8 cellular contexts compared by ENCODE assay signal in the genomic region with DNA sequence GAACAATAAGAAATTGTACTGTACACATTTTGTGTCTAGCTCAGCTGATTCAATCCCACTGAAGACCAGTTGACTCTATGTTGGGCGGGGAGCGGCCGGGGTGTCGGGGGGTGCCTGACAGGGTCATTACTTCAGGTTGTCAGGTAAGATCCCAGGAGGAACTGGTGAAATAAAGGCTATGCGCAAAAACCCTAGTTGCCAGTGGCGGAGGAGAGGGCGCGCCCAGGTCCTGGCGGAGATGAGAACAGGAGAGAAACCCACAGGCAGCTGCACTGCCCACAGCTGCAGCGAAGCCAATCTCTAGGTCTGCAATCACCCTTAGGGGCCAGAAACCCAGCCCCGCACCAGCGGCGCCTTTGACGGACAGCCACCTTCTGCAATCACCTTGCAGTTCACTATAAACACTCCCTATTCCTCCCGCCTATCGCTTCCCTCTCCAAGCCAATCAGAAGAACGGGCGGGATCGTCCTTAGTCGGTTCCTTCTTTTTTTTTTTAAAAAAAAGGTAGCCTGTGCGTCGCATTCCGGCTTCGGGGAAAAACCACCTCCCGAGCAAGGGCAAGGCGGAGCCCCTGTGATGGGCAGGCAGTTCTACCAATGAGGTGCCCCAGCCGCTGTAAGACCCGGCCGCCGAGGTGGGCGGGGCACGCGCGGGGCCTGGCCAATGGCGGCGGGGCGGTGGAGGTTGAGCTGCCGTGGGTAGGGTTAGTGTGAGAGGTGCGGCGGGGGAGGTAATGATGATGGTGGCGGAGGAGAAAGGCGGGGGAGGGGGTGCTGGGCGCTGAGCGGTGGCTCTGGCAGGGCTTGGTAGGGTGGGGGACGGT. TPM values are rescaled to one million over a fixed set of nuclear protein-coding genes. Genes with fewer than 3 reads are reported as not detected.
DNase-seq lines count a peak whose midpoint lies in the region; ATAC-seq and TF ChIP-seq lines count a peak whose summit lies in the region.

TSS of gene EHBP1 (plus strand) at position 707 of the 823 bp plus-strand sequence. CDS start 1,479 bp downstream, outside the sequence.

- H3K36me3 ChIP-seq in MG63 = peaks cover 33% of the 10 kb centered on the region

- no peak within 1 kb of the TSS for H3K23ac ChIP-seq in H9 (ENCODE audit: insufficient read length, low read depth, low read length)

- no peak within 1 kb of the TSS for H2BK15ac ChIP-seq in H9 (ENCODE audit: low read depth, low read length)

- no peak within 1 kb of the TSS for H2AK5ac ChIP-seq in H9 (ENCODE audit: insufficient read length, low read length)

- H4K20me1 ChIP-seq in H9 (ENCODE audit: control insufficient read depth, insufficient read depth, insufficient read length) = no peaks in the 10 kb centered on the region

- WGBS in H9 (ENCODE audit: extremely low coverage, insufficient read length, low lambda C conversion rate) = no CpG with 5 or more reads among the region's 45 CpGs

- H3T11ph ChIP-seq in H9 (ENCODE audit: low read length) = no peak within 1 kb of the TSS

- DNase-seq in ELR (ENCODE audit: low read depth) (peak; percentile 100), H9 (peak; percentile 98), MG63 (peak; percentile 98), SHP77 treated with DMSO at 0.1 percent for 48 hours (lab: John Stamatoyannopoulos, UW) (peak; percentile 98), fibroblast of pulmonary artery (ENCODE audit: low read depth) (peak; percentile 100)
- DNase-seq in activated effector memory CD4-positive, alpha-beta T cell treated with anti-CD3 and anti-CD28 coated beads, Interleukin-2, amount 50 U/mL, for 16 hours = peak; percentile 99
- peak; percentile 99 for DNase-seq in natural killer cell treated with Interleukin-12 subunit alpha and Interleukin-12 subunit beta and Interleukin-15 and Interleukin-18, amount 100 ng/mL, for 72 hours (ENCODE audit: low spot score)
- peak; percentile 98 for DNase-seq in stimulated activated naive CD8-positive, alpha-beta T cell treated with anti-CD3 and anti-CD28 coated beads, Interleukin-15, Interleukin-2, amounts not matched to agents 100 U/mL and 50 U/mL, for 24 hours

- H4K5ac ChIP-seq in H9 (ENCODE audit: insufficient read length, low read depth, low read length) = no peak within 1 kb of the TSS

- peak; percentile 98 to 99 for ATAC-seq in natural killer cell treated with Interleukin-12 subunit alpha and Interleukin-12 subunit beta and Interleukin-15 and Interleukin-18, amount 100 ng/mL, for 72 hours
- ATAC-seq in stimulated activated naive CD8-positive, alpha-beta T cell treated with anti-CD3 and anti-CD28 coated beads, Interleukin-15, Interleukin-2, amounts not matched to agents 100 U/mL and 50 U/mL, for 24 hours = peak; percentile 97

- H3K9me3 ChIP-seq in H9 (ENCODE audit: control insufficient read depth, low read depth, low read length) (no peaks in the 10 kb centered on the region), MG63 (peaks cover 7% of the 10 kb centered on the region)

- peak within 1 kb of the TSS; percentile 23 for H3K18ac ChIP-seq in H9 (ENCODE audit: insufficient read length, low read depth, low read length)

- no peak for TF ChIP-seq CTCF in H9 (conservative IDR thresholded peaks at IDR 0.05)
- no peak for TF ChIP-seq CTCF in fibroblast of pulmonary artery (IDR thresholded peaks at IDR 0.05; ENCODE audit: low read length, missing control alignments)

- H2BK5ac ChIP-seq in H9 (ENCODE audit: insufficient read length, low read length) = no peak within 1 kb of the TSS

- no peak within 1 kb of the TSS for H3K56ac ChIP-seq in H9 (ENCODE audit: insufficient read length, low read depth, low read length)

- H3K14ac ChIP-seq in H9 (ENCODE audit: insufficient read depth, low read length) = peak within 1 kb of the TSS; percentile 46; the same call in 1 of the 2 replicates

- H2BK20ac ChIP-seq in H9 (ENCODE audit: low read depth, low read length, poor library complexity, severe bottlenecking) = no peak within 1 kb of the TSS

- H2BK120ac ChIP-seq in H9 (ENCODE audit: low read depth, low read length, poor library complexity, severe bottlenecking) = no peak within 1 kb of the TSS

- no peak within 1 kb of the TSS for H3K4ac ChIP-seq in H9 (ENCODE audit: low read depth, low read length)

- H3K27me3 Mint-ChIP-seq in H9 (ENCODE audit: low read depth) = no peaks in the 10 kb centered on the region
- H3K27me3 Mint-ChIP-seq in natural killer cell treated with Interleukin-12 subunit alpha and Interleukin-12 subunit beta and Interleukin-15 and Interleukin-18, amount 100 ng/mL, for 72 hours = peaks cover 0 to 4% of the 10 kb centered on the region in 2 donors

- H3K4me1 ChIP-seq in H9 (ENCODE audit: insufficient read depth, low read length) = no peaks in the 10 kb centered on the region; the same call in 1 of the 2 replicates

- H3K9me3 Mint-ChIP-seq in H9 = no peaks in the 10 kb centered on the region
- H3K9me3 Mint-ChIP-seq in natural killer cell treated with Interleukin-12 subunit alpha and Interleukin-12 subunit beta and Interleukin-15 and Interleukin-18, amount 100 ng/mL, for 72 hours = no peaks in the 10 kb centered on the region

- no peaks in the 10 kb centered on the region for H3K79me1 ChIP-seq in H9 (ENCODE audit: insufficient read depth, low read depth, low read length, poor library complexity, severe bottlenecking)

- peak within 1 kb of the TSS; percentile 89 for H3K4me2 ChIP-seq in H9 (ENCODE audit: insufficient read depth, insufficient read length, low read length)

- H3K4me3 ChIP-seq in MG63 (peak within 1 kb of the TSS; percentile 73), fibroblast of pulmonary artery (replicated peaks; ENCODE audit: low read depth, low read length) (peak within 1 kb of the TSS; percentile 78)

- H3K4me1 Mint-ChIP-seq in H9 = peaks cover 28 to 29% of the 10 kb centered on the region in 2 experiments
- peaks cover 26 to 31% of the 10 kb centered on the region in 2 donors for H3K4me1 Mint-ChIP-seq in natural killer cell treated with Interleukin-12 subunit alpha and Interleukin-12 subunit beta and Interleukin-15 and Interleukin-18, amount 100 ng/mL, for 72 hours (ENCODE audit: low read depth in 2 of 2)

- no peak within 1 kb of the TSS for H4K8ac ChIP-seq in H9 (replicated peaks; ENCODE audit: insufficient read length, low read depth, low read length)

- H2AFZ ChIP-seq in H9 (ENCODE audit: low read length) = peak within 1 kb of the TSS; percentile 26

- H3K4me3 Mint-ChIP-seq in H9 = peak within 1 kb of the TSS; percentile 82 to 96
- H3K4me3 Mint-ChIP-seq in natural killer cell treated with Interleukin-12 subunit alpha and Interleukin-12 subunit beta and Interleukin-15 and Interleukin-18, amount 100 ng/mL, for 72 hours = peak within 1 kb of the TSS; percentile 89

- no peak within 1 kb of the TSS for H2BK12ac ChIP-seq in H9 (ENCODE audit: insufficient read length, low read depth, low read length)

- H3K9ac ChIP-seq in H9 (ENCODE audit: extremely low read depth, insufficient read length, low read length) = peak within 1 kb of the TSS; percentile 56

- H3K23me2 ChIP-seq in H9 (ENCODE audit: insufficient read length, low read depth, low read length, poor library complexity, severe bottlenecking) = peaks cover 7% of the 10 kb centered on the region

- peaks cover 5 to 10% (median 9%) of the 10 kb centered on the region in 3 experiments; a peak in 6 of 7 replicates for H3K36me3 Mint-ChIP-seq in H9 (ENCODE audit: insufficient read depth in 1 of 3, low read depth in 3 of 3)
- peaks cover 9% of the 10 kb centered on the region for H3K36me3 Mint-ChIP-seq in natural killer cell treated with Interleukin-12 subunit alpha and Interleukin-12 subunit beta and Interleukin-15 and Interleukin-18, amount 100 ng/mL, for 72 hours

- no peak within 1 kb of the TSS for H4K91ac ChIP-seq in H9 (ENCODE audit: insufficient read length, low read depth, low read length)

- H3K27me3 ChIP-seq in H9 (ENCODE audit: insufficient read depth, low read length) (no peaks in the 10 kb centered on the region), MG63 (no peaks in the 10 kb centered on the region)

- H3K27ac ChIP-seq in H9 (ENCODE audit: insufficient read length, low read depth, low read length) = no peak within 1 kb of the TSS

- H3K27ac Mint-ChIP-seq in H9 = peak within 1 kb of the TSS; percentile 36 to 97 (median 95)
- peak within 1 kb of the TSS; percentile 55 to 86 for H3K27ac Mint-ChIP-seq in natural killer cell treated with Interleukin-12 subunit alpha and Interleukin-12 subunit beta and Interleukin-15 and Interleukin-18, amount 100 ng/mL, for 72 hours

- H3K79me2 ChIP-seq in H9 (ENCODE audit: insufficient read depth, low read length) = peaks cover 5% of the 10 kb centered on the region; the same call in 1 of the 2 replicates

RNA-seq across cellular contexts. Expression of gene EHBP1, which starts in this region (rescaled TPM):
- total RNA-seq in H9 (2021) = 32.4 and 35.6 TPM in 2 replicates
- 14.3 and 24.3 TPM in 2 replicates for total RNA-seq in MG63 (2014; rRNA removed; shearing (Covaris generic); ENCODE audit: low replicate concordance)
- total RNA-seq in natural killer cell treated with Interleukin-12 subunit alpha and Interleukin-12 subunit beta and Interleukin-15 and Interleukin-18, amount 100 ng/mL, for 72 hours = 10 to 100 TPM; 23.7 to 34.3 TPM
